8 cellular contexts compared by ENCODE assay signal in genomic region chr14:93332032-93332852, GRCh38. TPM values are rescaled to one million over a fixed set of nuclear protein-coding genes. Genes with fewer than 3 reads are reported as not detected.
DNase-seq lines count a peak whose midpoint lies in the region; ATAC-seq and TF ChIP-seq lines count a peak whose summit lies in the region.

No MANE protein-coding gene starts in this region.

- H3K4me3 ChIP-seq in right lobe of liver: peak overlapping the region; percentile 83 to 88 (median 88)

- H3K4me1 ChIP-seq in right lobe of liver: peaks cover 0 to 35% (median 6%) of the 10 kb centered on the region in 4 donors

- no peak for TF ChIP-seq CTCF in right lobe of liver (IDR thresholded peaks at IDR 0.05)

- no peaks in the 10 kb centered on the region for H3K27me3 Mint-ChIP-seq in T-helper 2 cell treated with Interferon-gamma antibody and Interleukin-4, amounts not matched to agents 5 μg/mL and 100 μg/mL, for 36 hours (ENCODE audit: low read depth)

- H3K9me3 Mint-ChIP-seq in T-helper 2 cell treated with Interferon-gamma antibody and Interleukin-4, amounts not matched to agents 5 μg/mL and 100 μg/mL, for 36 hours: no peaks in the 10 kb centered on the region

- ATAC-seq in GM21360 (IDR thresholded peaks at IDR 0.05; ENCODE audit: unreplicated experiment): peak; percentile 45
- peak; percentile 66 to 89 (median 82) for ATAC-seq in right lobe of liver

- in situ Hi-C loops in G401 (cut with HindIII; ENCODE audit: low sequenced_read_pairs): no loop called here

- H3K4me1 Mint-ChIP-seq in T-helper 2 cell treated with Interferon-gamma antibody and Interleukin-4, amounts not matched to agents 5 μg/mL and 100 μg/mL, for 36 hours (ENCODE audit: low read depth): peaks cover 33% of the 10 kb centered on the region

- peak overlapping the region; percentile 92 to 96 (median 93) for H3K27ac ChIP-seq in right lobe of liver

- H3K36me3 ChIP-seq in right lobe of liver: no peaks in the 10 kb centered on the region

- peak overlapping the region; percentile 88 for H3K4me3 Mint-ChIP-seq in T-helper 2 cell treated with Interferon-gamma antibody and Interleukin-4, amounts not matched to agents 5 μg/mL and 100 μg/mL, for 36 hours

- H3K27me3 ChIP-seq in right lobe of liver: no peaks in the 10 kb centered on the region

- intact Hi-C loops in right lobe of liver (cut with DNase I): no loop called here

- under 1% methylated on average over 19 of the region's 72 CpGs for WGBS in right lobe of liver (ENCODE audit: insufficient coverage, low coverage, low lambda C conversion rate, missing lambda C conversion rate)

- H3K36me3 Mint-ChIP-seq in T-helper 2 cell treated with Interferon-gamma antibody and Interleukin-4, amounts not matched to agents 5 μg/mL and 100 μg/mL, for 36 hours (ENCODE audit: low read depth): no peaks in the 10 kb centered on the region

- DNase-seq in G401 (ENCODE audit: low spot score) (peak; percentile 44), HK-2 (ENCODE audit: unreplicated experiment) (peak; percentile 69), dermis blood vessel endothelial cell (peak; percentile 71), right lobe of liver (peak; percentile 68 to 76 (median 69)), HPDE6-E6E7 (ENCODE audit: extremely low spot score) (no peak)
- peak; percentile 51 for DNase-seq in T-helper 2 cell treated with Interferon-gamma antibody and Interleukin-4, amounts not matched to agents 5 μg/mL and 100 μg/mL, for 36 hours (ENCODE audit: low spot score)
- DNase-seq in stimulated activated CD8-positive, alpha-beta memory T cell treated with anti-CD3 and anti-CD28 coated beads, Interleukin-12 subunit alpha, Interleukin-12 subunit beta, amount 100 ng/mL, for 1 hour (ENCODE audit: low read depth): peak; percentile 1

- H3K27ac Mint-ChIP-seq in T-helper 2 cell treated with Interferon-gamma antibody and Interleukin-4, amounts not matched to agents 5 μg/mL and 100 μg/mL, for 36 hours: peak overlapping the region; percentile 88

- TF ChIP-seq POLR2A in right lobe of liver (IDR thresholded peaks at IDR 0.05): no peak

- no peaks in the 10 kb centered on the region for H3K9me3 ChIP-seq in right lobe of liver

RNA-seq across cellular contexts. Expression of gene BTBD7, which starts 0.6 kb away (rescaled TPM):
- total RNA-seq in G401 (2014; rRNA removed; shearing (Covaris generic)): 9.4 and 12.7 TPM in 2 replicates
- 30.8 and 31.3 TPM in 2 replicates for total RNA-seq in dermis blood vessel endothelial cell
- 10 to 100 TPM in 4 of 6 experiments, 1 to 10 TPM in 2; 8.1 to 14.3 (median 11.0) TPM for total RNA-seq in right lobe of liver

RNA-seq across cellular contexts. Expression of gene COX8C, which starts 14.7 kb away (rescaled TPM):
- total RNA-seq in G401 (2014; rRNA removed; shearing (Covaris generic)): not detected in 2 replicates
- total RNA-seq in dermis blood vessel endothelial cell: 0.23 TPM in 1 of 2 replicates, not detected in the other
- total RNA-seq in right lobe of liver: not detected
